Comparison of ENCODE assay signal across 8 cellular contexts in genomic region chr17:5237541-5238016, GRCh38. TPM values are rescaled to one million over a fixed set of nuclear protein-coding genes. Genes with fewer than 3 reads are reported as not detected.
A peak's percentile ranks its signal among the peaks of the same experiment; 100 is the strongest.
DNase-seq lines count a peak whose midpoint lies in the region; ATAC-seq, FAIRE-seq and TF ChIP-seq lines count a peak whose summit lies in the region.

No MANE protein-coding gene starts in this region.

- H3K4me3 ChIP-seq in RWPE2 (ENCODE audit: severe bottlenecking) = no peak overlapping the region
- no peak overlapping the region for H3K4me3 ChIP-seq in brain microvascular endothelial cell (ENCODE audit: low read depth, low read length)
- no peak overlapping the region for H3K4me3 ChIP-seq in HepG2 (replicated peaks in 1 of 3; ENCODE audit: insufficient read depth in 1 of 3, low read depth in 2 of 3, low read length in 3 of 3)
- no peak overlapping the region for H3K4me3 ChIP-seq in stomach

- intact Hi-C loops in activated CD4-positive, alpha-beta T cell treated with anti-CD3 and anti-CD28 coated beads for 36 hours (cut with DNase I, micrococcal nuclease) = loop anchor here (1.0 to 5.0 kb wide), 2 partner anchors 40 to 45 kb away; partner anchors contain the start of gene RABEP1 (in 1 of the 2)
- intact Hi-C loops in HepG2 (cut with micrococcal nuclease; ENCODE audit: unreplicated experiment) = loop anchor here (1.0 kb wide), 1 partner anchor 40 kb away; no protein-coding TSS in a partner anchor
- intact Hi-C loops in stomach (cut with DNase I; ENCODE audit: low total_unique reads) = no loop called here

- H3K4me3 Mint-ChIP-seq in activated CD4-positive, alpha-beta T cell treated with anti-CD3 and anti-CD28 coated beads for 36 hours = no peak overlapping the region

- no peaks in the 10 kb centered on the region for H3K9me3 Mint-ChIP-seq in activated CD4-positive, alpha-beta T cell treated with anti-CD3 and anti-CD28 coated beads for 36 hours (ENCODE audit: low read depth)

- peak; percentile 69 for ATAC-seq in activated CD4-positive, alpha-beta T cell treated with anti-CD3 and anti-CD28 coated beads for 36 hours
- ATAC-seq in RWPE2 (ENCODE audit: low read depth) (peak; percentile 46; the same call in 2 of the 3 replicates), HepG2 (peak; percentile 94), HG02678 (IDR thresholded peaks at IDR 0.05; ENCODE audit: unreplicated experiment) (no peak)

- H3K27ac ChIP-seq in RWPE2 (ENCODE audit: poor library complexity, severe bottlenecking) = no peak overlapping the region
- no peak overlapping the region for H3K27ac ChIP-seq in brain microvascular endothelial cell
- no peak overlapping the region for H3K27ac ChIP-seq in HepG2 (ENCODE audit: extremely low read length, insufficient read depth, low read length)
- no peak overlapping the region for H3K27ac ChIP-seq in stomach

- BruUV-seq in HepG2 (replicated peaks; lab: Mats Ljungman, UMichigan) = no TSS peak

- peaks cover 24% of the 10 kb centered on the region for H4K20me1 ChIP-seq in HepG2 (ENCODE audit: insufficient read depth, low read length)

- no peaks in the 10 kb centered on the region for H3K27me3 Mint-ChIP-seq in activated CD4-positive, alpha-beta T cell treated with anti-CD3 and anti-CD28 coated beads for 36 hours

- H2AFZ ChIP-seq in HepG2 (ENCODE audit: low read length) = no peak overlapping the region

- CTCF ChIA-PET in activated CD4-positive, alpha-beta T cell treated with anti-CD3 and anti-CD28 coated beads for 36 hours (lab: Charles Lee) = interaction anchor here (0.9 to 1.3 kb wide), 5 partner anchors 8 to 32 kb away, joined by 3 to 4 read pairs (median 3); no protein-coding TSS in a partner anchor
- CTCF ChIA-PET in HepG2 (lab: Yijun Ruan, JAX; ENCODE audit: low intra/inter-chr PET ratio, low total read pairs) = interaction anchor here (0.6 to 1.7 kb wide), 4 partner anchors 12 to 46 kb away, joined by 3 to 33 read pairs (median 4); partner anchors contain the start of gene ZNF594

- no peak overlapping the region for H3K4me2 ChIP-seq in HepG2 (ENCODE audit: low read depth, low read length)

- H3K27ac Mint-ChIP-seq in activated CD4-positive, alpha-beta T cell treated with anti-CD3 and anti-CD28 coated beads for 36 hours = no peak overlapping the region

- TF ChIP-seq POLR2A in HepG2 (IDR thresholded peaks at IDR 0.05; ENCODE audit: insufficient read depth in 1 of 2, low read depth in 2 of 2, low read length in 2 of 2) (no peak), stomach (IDR thresholded peaks at IDR 0.05) (no peak)

- FAIRE-seq in HepG2 (lab: Jason Lieb, UNC) = peak; percentile 94

- peak; percentile 86 for TF ChIP-seq RAD21 in HepG2 (CRISPR knock-in tag; IDR thresholded peaks at IDR 0.05)

- H3K27me3 ChIP-seq in RWPE2 (ENCODE audit: insufficient read depth, poor library complexity, severe bottlenecking) (no peaks in the 10 kb centered on the region), brain microvascular endothelial cell (replicated peaks) (no peaks in the 10 kb centered on the region), HepG2 (ENCODE audit: control insufficient read depth in 1 of 2, insufficient read depth in 2 of 2, low read length in 2 of 2) (peaks cover 5 to 26% of the 10 kb centered on the region in 2 experiments; a peak in 4 of 5 replicates), stomach (no peaks in the 10 kb centered on the region)

- no peaks in the 10 kb centered on the region for H3K79me2 ChIP-seq in HepG2 (ENCODE audit: insufficient read depth, low read length)

- no peak for TF ChIP-seq EP300 in HepG2 (IDR thresholded peaks at IDR 0.05; ENCODE audit: low read depth in 2 of 2, low read length in 2 of 2)
- TF ChIP-seq EP300 in HepG2 (CRISPR knock-in tag; IDR thresholded peaks at IDR 0.05; ENCODE audit: borderline replicate concordance) = no peak
- TF ChIP-seq EP300 in stomach (IDR thresholded peaks at IDR 0.05) = no peak

- H3K4me1 Mint-ChIP-seq in activated CD4-positive, alpha-beta T cell treated with anti-CD3 and anti-CD28 coated beads for 36 hours = peaks cover 24% of the 10 kb centered on the region

- DNase-seq in activated CD4-positive, alpha-beta T cell treated with anti-CD3 and anti-CD28 coated beads for 36 hours = peak; percentile 70
- DNase-seq in activated CD4-positive, alpha-beta T cell treated with anti-CD3 and anti-CD28 coated beads for 1 hour = no peak
- DNase-seq in HT1080 (ENCODE audit: low read depth) (peak; percentile 65), RWPE2 (ENCODE audit: low spot score) (no peak), brain microvascular endothelial cell (peak; percentile 34), HepG2 (ENCODE audit: low spot score) (peak; percentile 81), stomach (peak; percentile 61)

- 4% methylated on average over 6 of the region's 6 CpGs for WGBS in HepG2 (ENCODE audit: low lambda C conversion rate)
- WGBS in stomach, 5 donors = 16 to 27% (median 26%) methylated on average over 6 of the region's 6 CpGs

- POLR2A ChIA-PET in activated CD4-positive, alpha-beta T cell treated with anti-CD3 and anti-CD28 coated beads for 36 hours (lab: Charles Lee) = interaction anchor here (0.6 kb wide), 1 partner anchor 263 kb away, joined by 4 read pairs; no protein-coding TSS in a partner anchor
- POLR2A ChIA-PET in HepG2 (lab: Yijun Ruan, JAX) = no interaction called here

- in situ Hi-C loops in brain microvascular endothelial cell (cut with HindIII; ENCODE audit: low pct_ligation_motif_present, low sequenced_read_pairs) = no loop called here
- in situ Hi-C loops in HepG2 (cut with HindIII; ENCODE audit: extremely low pct_ligation_motif_present, low pct_unique_long_range_greater_than_20kb) = no loop called here

- no peaks in the 10 kb centered on the region for H3K36me3 Mint-ChIP-seq in activated CD4-positive, alpha-beta T cell treated with anti-CD3 and anti-CD28 coated beads for 36 hours (ENCODE audit: low read depth)

- H3K9me3 ChIP-seq in RWPE2 (ENCODE audit: severe bottlenecking) (no peaks in the 10 kb centered on the region), HepG2 (ENCODE audit: low read length) (no peaks in the 10 kb centered on the region), stomach (no peaks in the 10 kb centered on the region)

- H3K9ac ChIP-seq in HepG2 (ENCODE audit: insufficient read depth, low read depth, low read length) = no peak overlapping the region

- TF ChIP-seq CTCF in RWPE2 (IDR thresholded peaks at IDR 0.05; ENCODE audit: poor library complexity, severe bottlenecking) (peak; percentile 48), brain microvascular endothelial cell (IDR thresholded peaks at IDR 0.05; ENCODE audit: low read depth, low read length, missing control alignments) (peak; percentile 80), HepG2 (CRISPR knock-in tag; IDR thresholded peaks at IDR 0.05) (peak; percentile 93), stomach (IDR thresholded peaks at IDR 0.05) (peak in 5 of 7 experiments; percentile 27 to 63 (median 58))

- H3K36me3 ChIP-seq in RWPE2 (ENCODE audit: low read depth) = no peaks in the 10 kb centered on the region
- no peaks in the 10 kb centered on the region for H3K36me3 ChIP-seq in brain microvascular endothelial cell (replicated peaks)
- H3K36me3 ChIP-seq in HepG2 (replicated peaks in 1 of 2; ENCODE audit: control insufficient read depth in 1 of 2, insufficient read depth in 2 of 2, low read length in 2 of 2) = no peaks in the 10 kb centered on the region
- peaks cover 0 to 24% (median 5%) of the 10 kb centered on the region in 4 donors for H3K36me3 ChIP-seq in stomach

- H3K4me1 ChIP-seq in RWPE2 (ENCODE audit: insufficient read depth, poor library complexity, severe bottlenecking) (no peaks in the 10 kb centered on the region), HepG2 (ENCODE audit: insufficient read depth, low read length) (peaks cover 17% of the 10 kb centered on the region), stomach (peaks cover 0 to 10% (median 1%) of the 10 kb centered on the region in 4 donors)

RNA-seq across cellular contexts. Expression of gene SCIMP, which starts 2.9 kb away (rescaled TPM):
- total RNA-seq in activated CD4-positive, alpha-beta T cell treated with anti-CD3 and anti-CD28 coated beads for 36 hours = not detected
- total RNA-seq in HT1080 (2014; rRNA removed; shearing (Covaris generic)) = not detected in 2 replicates
- polyA plus RNA-seq in HT1080 (2015; cell fraction: cytosol; rRNA removed) = not detected in 2 replicates
- polyA plus RNA-seq in HT1080 (2015; cell fraction: nucleus; rRNA removed) = not detected in 2 replicates
- not detected in 2 replicates for total RNA-seq in HepG2 (2016; rRNA removed; fragmentation: Illumina TruSeq; extraction: Trizol)
- total RNA-seq in HepG2 (2016; cell fraction: cytosol; rRNA removed; fragmentation: Illumina TruSeq; extraction: Trizol; ENCODE audit: low read depth) = not detected in 2 replicates
- not detected in 2 replicates for total RNA-seq in HepG2 (2016; cell fraction: insoluble cytoplasmic fraction; rRNA removed; fragmentation: Illumina TruSeq; extraction: Trizol)
- total RNA-seq in HepG2 (2016; cell fraction: membrane; rRNA removed; fragmentation: Illumina TruSeq; extraction: Trizol) = not detected in 2 replicates
- total RNA-seq in HepG2 (2016; cell fraction: nucleus; rRNA removed; fragmentation: Illumina TruSeq; extraction: Trizol) = not detected in 2 replicates
- not detected in 2 replicates for polyA plus RNA-seq in HepG2 (2011; rRNA removed)
- not detected in 2 replicates for polyA plus RNA-seq in HepG2 (2011; cell fraction: cytosol; rRNA removed)
- not detected in 2 replicates for polyA plus RNA-seq in HepG2 (2011; cell fraction: nucleus; rRNA removed)
- polyA plus RNA-seq in HepG2 (2012) = not detected in 2 replicates
- not detected in 2 replicates for polyA plus RNA-seq in HepG2 (2016; cell fraction: cytosol; fragmentation: Illumina TruSeq; extraction: Trizol; ENCODE audit: low read depth)
- polyA plus RNA-seq in HepG2 (2016; cell fraction: insoluble cytoplasmic fraction; fragmentation: Illumina TruSeq; extraction: Trizol; ENCODE audit: low read depth) = not detected in 2 replicates
- not detected in 2 replicates for polyA plus RNA-seq in HepG2 (2016; cell fraction: membrane; fragmentation: Illumina TruSeq; extraction: Trizol; ENCODE audit: low read depth)
- not detected in 2 replicates for polyA plus RNA-seq in HepG2 (2016; cell fraction: nucleus; fragmentation: Illumina TruSeq; extraction: Trizol; ENCODE audit: insufficient read depth, low read depth)
- 0.19 TPM in 1 of 2 replicates, not detected in the other for polyA minus RNA-seq in HepG2 (2011; rRNA and poly(A)+ RNA removed; ENCODE audit: low replicate concordance)
- polyA minus RNA-seq in HepG2 (2011; cell fraction: cytosol; rRNA and poly(A)+ RNA removed) = not detected in 2 replicates
- not detected in 2 replicates for polyA minus RNA-seq in HepG2 (2011; cell fraction: nucleus; rRNA and poly(A)+ RNA removed)
- 1 to 10 TPM in 1 of 5 donors, under 1 TPM in 1, not detected in 3; 0.72 to 1.1 TPM for total RNA-seq in stomach
- polyA plus RNA-seq in stomach = 1 to 10 TPM in 1 of 3 donors, under 1 TPM in 1, not detected in 1; 0.62 to 2.1 TPM

RNA-seq across cellular contexts. Expression of gene RABEP1, which starts 44.5 kb away (rescaled TPM):
- 10 to 100 TPM; 60.4 to 66.2 TPM for total RNA-seq in activated CD4-positive, alpha-beta T cell treated with anti-CD3 and anti-CD28 coated beads for 36 hours
- total RNA-seq in HT1080 (2014; rRNA removed; shearing (Covaris generic)) = 35.4 and 36.7 TPM in 2 replicates
- polyA plus RNA-seq in HT1080 (2015; cell fraction: cytosol; rRNA removed) = 26.2 and 27.9 TPM in 2 replicates
- 14.4 and 14.6 TPM in 2 replicates for polyA plus RNA-seq in HT1080 (2015; cell fraction: nucleus; rRNA removed)
- total RNA-seq in HepG2 (2016; rRNA removed; fragmentation: Illumina TruSeq; extraction: Trizol) (41.5 and 56.5 TPM in 2 replicates), stomach (10 to 100 TPM; 14.0 to 89.7 (median 44.9) TPM)
- total RNA-seq in HepG2 (2016; cell fraction: cytosol; rRNA removed; fragmentation: Illumina TruSeq; extraction: Trizol; ENCODE audit: low read depth) = 21.9 and 22.8 TPM in 2 replicates
- total RNA-seq in HepG2 (2016; cell fraction: insoluble cytoplasmic fraction; rRNA removed; fragmentation: Illumina TruSeq; extraction: Trizol) = 43.2 and 59.4 TPM in 2 replicates
- 33.4 and 37.3 TPM in 2 replicates for total RNA-seq in HepG2 (2016; cell fraction: membrane; rRNA removed; fragmentation: Illumina TruSeq; extraction: Trizol)
- total RNA-seq in HepG2 (2016; cell fraction: nucleus; rRNA removed; fragmentation: Illumina TruSeq; extraction: Trizol) = 29.0 and 30.5 TPM in 2 replicates
- polyA plus RNA-seq in HepG2 (2011; rRNA removed) (11.1 and 13.7 TPM in 2 replicates), stomach (10 to 100 TPM; 12.1 to 15.5 (median 15.3) TPM)
- 7.5 and 9.3 TPM in 2 replicates for polyA plus RNA-seq in HepG2 (2011; cell fraction: cytosol; rRNA removed)
- polyA plus RNA-seq in HepG2 (2011; cell fraction: nucleus; rRNA removed) = 8.0 and 8.3 TPM in 2 replicates
- polyA plus RNA-seq in HepG2 (2012) = 21.0 and 21.9 TPM in 2 replicates
- polyA plus RNA-seq in HepG2 (2016; cell fraction: cytosol; fragmentation: Illumina TruSeq; extraction: Trizol; ENCODE audit: low read depth) = 11.5 and 14.3 TPM in 2 replicates
- polyA plus RNA-seq in HepG2 (2016; cell fraction: insoluble cytoplasmic fraction; fragmentation: Illumina TruSeq; extraction: Trizol; ENCODE audit: low read depth) = 46.9 and 47.4 TPM in 2 replicates
- polyA plus RNA-seq in HepG2 (2016; cell fraction: membrane; fragmentation: Illumina TruSeq; extraction: Trizol; ENCODE audit: low read depth) = 18.7 and 20.4 TPM in 2 replicates
- polyA plus RNA-seq in HepG2 (2016; cell fraction: nucleus; fragmentation: Illumina TruSeq; extraction: Trizol; ENCODE audit: insufficient read depth, low read depth) = 27.9 and 30.3 TPM in 2 replicates
- polyA minus RNA-seq in HepG2 (2011; rRNA and poly(A)+ RNA removed; ENCODE audit: low replicate concordance) = 24.6 and 51.3 TPM in 2 replicates
- polyA minus RNA-seq in HepG2 (2011; cell fraction: cytosol; rRNA and poly(A)+ RNA removed) = 19.4 and 23.3 TPM in 2 replicates
- 26.1 and 38.8 TPM in 2 replicates for polyA minus RNA-seq in HepG2 (2011; cell fraction: nucleus; rRNA and poly(A)+ RNA removed)

RNA-seq across cellular contexts. Expression of gene ZNF594, which starts 45.9 kb away (rescaled TPM):
- total RNA-seq in activated CD4-positive, alpha-beta T cell treated with anti-CD3 and anti-CD28 coated beads for 36 hours = 1 to 10 TPM; 8.0 to 8.4 TPM
- total RNA-seq in HT1080 (2014; rRNA removed; shearing (Covaris generic)) = 6.4 and 8.1 TPM in 2 replicates
- 1.6 and 2.8 TPM in 2 replicates for polyA plus RNA-seq in HT1080 (2015; cell fraction: cytosol; rRNA removed)
- polyA plus RNA-seq in HT1080 (2015; cell fraction: nucleus; rRNA removed) = 8.0 and 10.0 TPM in 2 replicates
- total RNA-seq in HepG2 (2016; rRNA removed; fragmentation: Illumina TruSeq; extraction: Trizol) (9.0 and 9.6 TPM in 2 replicates), stomach (10 to 100 TPM in 2 of 5 donors, 1 to 10 TPM in 3; 5.8 to 73.5 (median 10.0) TPM)
- total RNA-seq in HepG2 (2016; cell fraction: cytosol; rRNA removed; fragmentation: Illumina TruSeq; extraction: Trizol; ENCODE audit: low read depth) = 1.1 and 2.2 TPM in 2 replicates
- total RNA-seq in HepG2 (2016; cell fraction: insoluble cytoplasmic fraction; rRNA removed; fragmentation: Illumina TruSeq; extraction: Trizol) = 9.2 and 10.9 TPM in 2 replicates
- total RNA-seq in HepG2 (2016; cell fraction: membrane; rRNA removed; fragmentation: Illumina TruSeq; extraction: Trizol) = 4.9 and 5.1 TPM in 2 replicates
- total RNA-seq in HepG2 (2016; cell fraction: nucleus; rRNA removed; fragmentation: Illumina TruSeq; extraction: Trizol) = 13.9 and 16.3 TPM in 2 replicates
- polyA plus RNA-seq in HepG2 (2011; rRNA removed) (2.9 TPM in 2 replicates), stomach (1 to 10 TPM in 1 of 3 donors, under 1 TPM in 1, not detected in 1; 0.56 to 1.1 TPM)
- 1.3 and 1.8 TPM in 2 replicates for polyA plus RNA-seq in HepG2 (2011; cell fraction: cytosol; rRNA removed)
- polyA plus RNA-seq in HepG2 (2011; cell fraction: nucleus; rRNA removed) = 9.2 and 9.7 TPM in 2 replicates
- 3.0 and 3.4 TPM in 2 replicates for polyA plus RNA-seq in HepG2 (2012)
- 0.53 and 0.61 TPM in 2 replicates for polyA plus RNA-seq in HepG2 (2016; cell fraction: cytosol; fragmentation: Illumina TruSeq; extraction: Trizol; ENCODE audit: low read depth)
- polyA plus RNA-seq in HepG2 (2016; cell fraction: insoluble cytoplasmic fraction; fragmentation: Illumina TruSeq; extraction: Trizol; ENCODE audit: low read depth) = 4.1 and 4.2 TPM in 2 replicates
- polyA plus RNA-seq in HepG2 (2016; cell fraction: membrane; fragmentation: Illumina TruSeq; extraction: Trizol; ENCODE audit: low read depth) = 1.00 and 1.7 TPM in 2 replicates
- 15.7 and 18.5 TPM in 2 replicates for polyA plus RNA-seq in HepG2 (2016; cell fraction: nucleus; fragmentation: Illumina TruSeq; extraction: Trizol; ENCODE audit: insufficient read depth, low read depth)
- 3.6 and 5.3 TPM in 2 replicates for polyA minus RNA-seq in HepG2 (2011; rRNA and poly(A)+ RNA removed; ENCODE audit: low replicate concordance)
- 3.0 and 3.5 TPM in 2 replicates for polyA minus RNA-seq in HepG2 (2011; cell fraction: cytosol; rRNA and poly(A)+ RNA removed)
- polyA minus RNA-seq in HepG2 (2011; cell fraction: nucleus; rRNA and poly(A)+ RNA removed) = 14.4 and 19.0 TPM in 2 replicates

Comparison
In these comparisons a context has a peak if more than half of its experiments do, and no peak if none do; other contexts are left out.
1. DNase-seq: peak in activated CD4-positive, alpha-beta T cell treated with anti-CD3 and anti-CD28 coated beads for 36 hours (single experiment), HT1080 (single experiment), brain microvascular endothelial cell (single experiment), HepG2 (single experiment) and stomach (single experiment); none in activated CD4-positive, alpha-beta T cell treated with anti-CD3 and anti-CD28 coated beads for 1 hour (single experiment) and RWPE2 (single experiment).
2. Peak in every context shown above with its lines, with median percentiles within 50 percentile points of each other: CTCF ChIP-seq.